ENCODE assay signal across 1 cellular context in the genomic region with DNA sequence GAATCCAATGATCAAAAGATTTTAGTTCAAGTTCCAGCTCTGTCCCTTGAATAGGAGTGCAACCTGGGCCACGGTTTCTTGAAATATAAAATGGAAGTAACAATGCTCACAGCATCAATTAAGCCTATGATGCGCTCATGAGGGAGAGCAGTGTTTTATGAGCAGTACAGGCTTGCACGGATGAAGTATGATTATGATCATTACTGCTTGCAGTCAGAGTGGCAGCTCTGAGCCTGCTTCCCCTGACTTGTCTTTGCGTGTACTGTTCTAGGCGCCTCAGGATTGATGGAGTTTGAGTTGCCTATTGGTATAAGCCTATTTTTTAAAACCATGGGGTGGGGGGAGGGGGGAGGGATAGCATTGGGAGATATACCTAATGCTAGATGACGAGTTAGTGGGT.
TF ChIP-seq lines count a peak whose summit lies in the region.

No MANE protein-coding gene starts in this region.

TF ChIP-seq in SK-N-SH treated with all-trans-retinoic acid at 6 μM for 48 hours, 23 proteins besides CTCF, POLR2A, EP300 and RAD21 (continued from another document):
- no peak for TF ChIP-seq CSDC2 (CRISPR knock-in tag; IDR thresholded peaks at IDR 0.05)
- no peak for TF ChIP-seq BACH2 (CRISPR knock-in tag; IDR thresholded peaks at IDR 0.05; ENCODE audit: borderline replicate concordance)
- TF ChIP-seq, protein P1, sequence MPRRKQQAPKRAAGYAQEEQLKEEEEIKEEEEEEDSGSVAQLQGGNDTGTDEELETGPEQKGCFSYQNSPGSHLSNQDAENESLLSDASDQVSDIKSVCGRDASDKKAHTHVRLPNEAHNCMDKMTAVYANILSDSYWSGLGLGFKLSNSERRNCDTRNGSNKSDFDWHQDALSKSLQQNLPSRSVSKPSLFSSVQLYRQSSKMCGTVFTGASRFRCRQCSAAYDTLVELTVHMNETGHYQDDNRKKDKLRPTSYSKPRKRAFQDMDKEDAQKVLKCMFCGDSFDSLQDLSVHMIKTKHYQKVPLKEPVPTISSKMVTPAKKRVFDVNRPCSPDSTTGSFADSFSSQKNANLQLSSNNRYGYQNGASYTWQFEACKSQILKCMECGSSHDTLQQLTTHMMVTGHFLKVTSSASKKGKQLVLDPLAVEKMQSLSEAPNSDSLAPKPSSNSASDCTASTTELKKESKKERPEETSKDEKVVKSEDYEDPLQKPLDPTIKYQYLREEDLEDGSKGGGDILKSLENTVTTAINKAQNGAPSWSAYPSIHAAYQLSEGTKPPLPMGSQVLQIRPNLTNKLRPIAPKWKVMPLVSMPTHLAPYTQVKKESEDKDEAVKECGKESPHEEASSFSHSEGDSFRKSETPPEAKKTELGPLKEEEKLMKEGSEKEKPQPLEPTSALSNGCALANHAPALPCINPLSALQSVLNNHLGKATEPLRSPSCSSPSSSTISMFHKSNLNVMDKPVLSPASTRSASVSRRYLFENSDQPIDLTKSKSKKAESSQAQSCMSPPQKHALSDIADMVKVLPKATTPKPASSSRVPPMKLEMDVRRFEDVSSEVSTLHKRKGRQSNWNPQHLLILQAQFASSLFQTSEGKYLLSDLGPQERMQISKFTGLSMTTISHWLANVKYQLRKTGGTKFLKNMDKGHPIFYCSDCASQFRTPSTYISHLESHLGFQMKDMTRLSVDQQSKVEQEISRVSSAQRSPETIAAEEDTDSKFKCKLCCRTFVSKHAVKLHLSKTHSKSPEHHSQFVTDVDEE (CRISPR knock-in tag; IDR thresholded peaks at IDR 0.05) = no peak
- TF ChIP-seq, protein P2, sequence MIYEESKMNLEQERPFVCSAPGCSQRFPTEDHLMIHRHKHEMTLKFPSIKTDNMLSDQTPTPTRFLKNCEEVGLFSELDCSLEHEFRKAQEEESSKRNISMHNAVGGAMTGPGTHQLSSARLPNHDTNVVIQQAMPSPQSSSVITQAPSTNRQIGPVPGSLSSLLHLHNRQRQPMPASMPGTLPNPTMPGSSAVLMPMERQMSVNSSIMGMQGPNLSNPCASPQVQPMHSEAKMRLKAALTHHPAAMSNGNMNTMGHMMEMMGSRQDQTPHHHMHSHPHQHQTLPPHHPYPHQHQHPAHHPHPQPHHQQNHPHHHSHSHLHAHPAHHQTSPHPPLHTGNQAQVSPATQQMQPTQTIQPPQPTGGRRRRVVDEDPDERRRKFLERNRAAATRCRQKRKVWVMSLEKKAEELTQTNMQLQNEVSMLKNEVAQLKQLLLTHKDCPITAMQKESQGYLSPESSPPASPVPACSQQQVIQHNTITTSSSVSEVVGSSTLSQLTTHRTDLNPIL (CRISPR knock-in tag; IDR thresholded peaks at IDR 0.05; ENCODE audit: low read depth) = no peak
- no peak for TF ChIP-seq ZNF8 (CRISPR knock-in tag; IDR thresholded peaks at IDR 0.05)
- TF ChIP-seq, protein P3, sequence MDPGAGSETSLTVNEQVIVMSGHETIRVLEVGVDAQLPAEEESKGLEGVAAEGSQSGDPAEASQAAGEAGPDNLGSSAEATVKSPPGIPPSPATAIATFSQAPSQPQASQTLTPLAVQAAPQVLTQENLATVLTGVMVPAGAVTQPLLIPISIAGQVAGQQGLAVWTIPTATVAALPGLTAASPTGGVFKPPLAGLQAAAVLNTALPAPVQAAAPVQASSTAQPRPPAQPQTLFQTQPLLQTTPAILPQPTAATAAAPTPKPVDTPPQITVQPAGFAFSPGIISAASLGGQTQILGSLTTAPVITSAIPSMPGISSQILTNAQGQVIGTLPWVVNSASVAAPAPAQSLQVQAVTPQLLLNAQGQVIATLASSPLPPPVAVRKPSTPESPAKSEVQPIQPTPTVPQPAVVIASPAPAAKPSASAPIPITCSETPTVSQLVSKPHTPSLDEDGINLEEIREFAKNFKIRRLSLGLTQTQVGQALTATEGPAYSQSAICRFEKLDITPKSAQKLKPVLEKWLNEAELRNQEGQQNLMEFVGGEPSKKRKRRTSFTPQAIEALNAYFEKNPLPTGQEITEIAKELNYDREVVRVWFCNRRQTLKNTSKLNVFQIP (CRISPR knock-in tag; IDR thresholded peaks at IDR 0.05; ENCODE audit: borderline replicate concordance, low read depth) = no peak
- TF ChIP-seq RARB (CRISPR knock-in tag; IDR thresholded peaks at IDR 0.05) = no peak
- no peak for TF ChIP-seq ARNTL (CRISPR knock-in tag; IDR thresholded peaks at IDR 0.05; ENCODE audit: borderline replicate concordance, low read depth)
- no peak for TF ChIP-seq PPARA (CRISPR knock-in tag; IDR thresholded peaks at IDR 0.05; ENCODE audit: borderline replicate concordance)
- no peak for TF ChIP-seq SNAI2 (CRISPR knock-in tag; IDR thresholded peaks at IDR 0.05)
